Comparison of ENCODE assay signal across 17 cellular contexts in genomic region chr7:32560075-32560474, GRCh38.
DNase-seq lines count a peak whose midpoint lies in the region; ATAC-seq and FAIRE-seq lines count a peak whose summit lies in the region.
"Had no signal": no experiment of that assay in that cellular context is flagged by ENCODE, and none has a peak within 500 bp of the region (broad histone marks: within the 10 kb centered on the region; RNA-seq: fewer than 3 reads in every experiment).

No MANE protein-coding gene starts in this region.

- no peak overlapping the region for H3K27ac ChIP-seq in small intestine (ENCODE audit: low read depth in 1 of 2, low read length in 1 of 2)
- no peak overlapping the region for H3K27ac ChIP-seq in naive thymus-derived CD4-positive, alpha-beta T cell (ENCODE audit: low read depth, low read length)
- H3K27ac ChIP-seq: GM23248 had no signal

- H3K4me3 ChIP-seq in small intestine (ENCODE audit: low read depth in 1 of 2, low read length in 2 of 2): no peak overlapping the region
- H3K4me3 ChIP-seq in naive thymus-derived CD4-positive, alpha-beta T cell (ENCODE audit: low read length): no peak overlapping the region
- H3K4me3 ChIP-seq: BLaER1 treated with 17β-estradiol and CSF1 and Interleukin-3, amounts not matched to agents 10 nM and 100 nM; GM23248 had no signal

- POLR2A ChIA-PET in naive thymus-derived CD4-positive, alpha-beta T cell (lab: Charles Lee): no interaction called here

- FAIRE-seq in RCC 7860 (lab: Jason Lieb, UNC) (peak; percentile 30), small intestine (lab: Jason Lieb, UNC) (peak; percentile 15)
- FAIRE-seq: H54 had no signal

- no peaks in the 10 kb centered on the region for H3K4me1 ChIP-seq in small intestine (ENCODE audit: control insufficient read depth in 2 of 2, insufficient read depth in 1 of 2, low read depth in 1 of 2, low read length in 1 of 2)
- no peaks in the 10 kb centered on the region for H3K4me1 ChIP-seq in naive thymus-derived CD4-positive, alpha-beta T cell (ENCODE audit: control insufficient read depth in 2 of 2, insufficient read depth in 2 of 2, low read length in 2 of 2)

- H3K27ac Mint-ChIP-seq in activated T-cell treated with anti-CD3 and anti-CD28 coated beads, Interleukin-2, amount 50 U/mL, for 24 hours: peak overlapping the region; percentile 44
- no peak overlapping the region for H3K27ac Mint-ChIP-seq in activated T-cell treated with anti-CD3 and anti-CD28 coated beads, Interleukin-2, amount 50 U/mL, for 72 hours
- peak overlapping the region; percentile 53 for H3K27ac Mint-ChIP-seq in activated T-helper 17 cell treated with anti-CD3 and anti-CD28 coated beads, Interleukin-2, amount 50 U/mL, for 72 hours
- peak overlapping the region in 4 of 9 donors; percentile 12 to 69 (median 27) for H3K27ac Mint-ChIP-seq in naive thymus-derived CD4-positive, alpha-beta T cell

- intact Hi-C loops in naive thymus-derived CD4-positive, alpha-beta T cell (cut with micrococcal nuclease): no loop called here

- H3K4me1 Mint-ChIP-seq in activated T-cell treated with anti-CD3 and anti-CD28 coated beads, Interleukin-2, amount 50 U/mL, for 24 hours (ENCODE audit: low read depth): peaks cover 26% of the 10 kb centered on the region
- H3K4me1 Mint-ChIP-seq in activated T-cell treated with anti-CD3 and anti-CD28 coated beads, Interleukin-2, amount 50 U/mL, for 72 hours (ENCODE audit: low read depth): peaks cover 18% of the 10 kb centered on the region
- H3K4me1 Mint-ChIP-seq in activated T-helper 17 cell treated with anti-CD3 and anti-CD28 coated beads, Interleukin-2, amount 50 U/mL, for 72 hours: peaks cover 9% of the 10 kb centered on the region
- peaks cover 4 to 14% (median 12%) of the 10 kb centered on the region in 7 donors for H3K4me1 Mint-ChIP-seq in naive thymus-derived CD4-positive, alpha-beta T cell

- no peak for DNase-seq in activated T-cell treated with anti-CD3 and anti-CD28 coated beads, Interleukin-2, amount 50 U/mL, for 24 hours
- DNase-seq in activated T-cell treated with anti-CD3 and anti-CD28 coated beads, Interleukin-2, amount 50 U/mL, for 72 hours: no peak
- no peak for DNase-seq in RCC 7860 (ENCODE audit: low spot score)
- DNase-seq in small intestine: no peak
- DNase-seq in naive thymus-derived CD4-positive, alpha-beta T cell: no peak
- DNase-seq: 8988T; ACHN; Calu3; CD4-positive, CD25-positive, alpha-beta regulatory T cell; DMS 273 treated with DMSO at 0.1 percent for 48 hours; GM23248 had no signal

- no peaks in the 10 kb centered on the region for H3K9me3 Mint-ChIP-seq in activated T-cell treated with anti-CD3 and anti-CD28 coated beads, Interleukin-2, amount 50 U/mL, for 24 hours
- no peaks in the 10 kb centered on the region for H3K9me3 Mint-ChIP-seq in activated T-cell treated with anti-CD3 and anti-CD28 coated beads, Interleukin-2, amount 50 U/mL, for 72 hours
- no peaks in the 10 kb centered on the region for H3K9me3 Mint-ChIP-seq in activated T-helper 17 cell treated with anti-CD3 and anti-CD28 coated beads, Interleukin-2, amount 50 U/mL, for 72 hours
- no peaks in the 10 kb centered on the region for H3K9me3 Mint-ChIP-seq in naive thymus-derived CD4-positive, alpha-beta T cell
- H3K9me3 Mint-ChIP-seq: CD4-positive, CD25-positive, alpha-beta regulatory T cell had no signal

- 98 to 100% (median 100%) methylated on average over 2 of the region's 2 CpGs for WGBS in small intestine, 3 donors

- CTCF ChIA-PET in naive thymus-derived CD4-positive, alpha-beta T cell (lab: Charles Lee): no interaction called here

- no peaks in the 10 kb centered on the region for H3K27me3 Mint-ChIP-seq in activated T-cell treated with anti-CD3 and anti-CD28 coated beads, Interleukin-2, amount 50 U/mL, for 24 hours
- no peaks in the 10 kb centered on the region for H3K27me3 Mint-ChIP-seq in activated T-cell treated with anti-CD3 and anti-CD28 coated beads, Interleukin-2, amount 50 U/mL, for 72 hours (ENCODE audit: low read depth)
- no peaks in the 10 kb centered on the region for H3K27me3 Mint-ChIP-seq in activated T-helper 17 cell treated with anti-CD3 and anti-CD28 coated beads, Interleukin-2, amount 50 U/mL, for 72 hours
- no peaks in the 10 kb centered on the region for H3K27me3 Mint-ChIP-seq in naive thymus-derived CD4-positive, alpha-beta T cell
- H3K27me3 Mint-ChIP-seq: CD4-positive, CD25-positive, alpha-beta regulatory T cell had no signal

- H3K4me3 Mint-ChIP-seq in activated T-cell treated with anti-CD3 and anti-CD28 coated beads, Interleukin-2, amount 50 U/mL, for 24 hours: no peak overlapping the region
- H3K4me3 Mint-ChIP-seq in activated T-cell treated with anti-CD3 and anti-CD28 coated beads, Interleukin-2, amount 50 U/mL, for 72 hours: no peak overlapping the region
- H3K4me3 Mint-ChIP-seq in activated T-helper 17 cell treated with anti-CD3 and anti-CD28 coated beads, Interleukin-2, amount 50 U/mL, for 72 hours: no peak overlapping the region
- no peak overlapping the region for H3K4me3 Mint-ChIP-seq in naive thymus-derived CD4-positive, alpha-beta T cell
- H3K4me3 Mint-ChIP-seq: CD4-positive, CD25-positive, alpha-beta regulatory T cell had no signal

- no peaks in the 10 kb centered on the region for H3K27me3 ChIP-seq in small intestine (ENCODE audit: control insufficient read depth in 2 of 2, insufficient read depth in 2 of 2, low read length in 2 of 2)
- no peaks in the 10 kb centered on the region for H3K27me3 ChIP-seq in naive thymus-derived CD4-positive, alpha-beta T cell (ENCODE audit: control insufficient read depth in 2 of 2, insufficient read depth in 2 of 2, low read length in 2 of 2)
- H3K27me3 ChIP-seq: BLaER1 treated with 17β-estradiol and CSF1 and Interleukin-3, amounts not matched to agents 10 nM and 100 nM had no signal

- no peak for ATAC-seq in activated T-cell treated with anti-CD3 and anti-CD28 coated beads, Interleukin-2, amount 50 U/mL, for 72 hours (replicated peaks in 1 of 2)
- ATAC-seq in activated T-helper 17 cell treated with anti-CD3 and anti-CD28 coated beads, Interleukin-2, amount 50 U/mL, for 72 hours (replicated peaks): no peak
- no peak for ATAC-seq in HG03469 (IDR thresholded peaks at IDR 0.05; ENCODE audit: unreplicated experiment)
- no peak for ATAC-seq in naive thymus-derived CD4-positive, alpha-beta T cell
- ATAC-seq in GM18520 (IDR thresholded peaks at IDR 0.05; ENCODE audit: unreplicated experiment): no peak
- ATAC-seq: HCT116 had no signal

- no peaks in the 10 kb centered on the region for H3K9me3 ChIP-seq in small intestine (ENCODE audit: control insufficient read depth, low read depth)
- H3K9me3 ChIP-seq in naive thymus-derived CD4-positive, alpha-beta T cell (ENCODE audit: control insufficient read depth in 2 of 3, low read length in 3 of 3): no peaks in the 10 kb centered on the region

- H3K36me3 Mint-ChIP-seq in activated T-cell treated with anti-CD3 and anti-CD28 coated beads, Interleukin-2, amount 50 U/mL, for 24 hours (ENCODE audit: low read depth): peaks cover 81% of the 10 kb centered on the region
- peaks cover 5 to 15% of the 10 kb centered on the region in 2 donors for H3K36me3 Mint-ChIP-seq in activated T-cell treated with anti-CD3 and anti-CD28 coated beads, Interleukin-2, amount 50 U/mL, for 72 hours (ENCODE audit: insufficient read depth in 2 of 2)
- peaks cover 85% of the 10 kb centered on the region for H3K36me3 Mint-ChIP-seq in activated T-helper 17 cell treated with anti-CD3 and anti-CD28 coated beads, Interleukin-2, amount 50 U/mL, for 72 hours (ENCODE audit: low read depth)
- peaks cover 3 to 40% (median 17%) of the 10 kb centered on the region in 5 donors for H3K36me3 Mint-ChIP-seq in naive thymus-derived CD4-positive, alpha-beta T cell

- H3K36me3 ChIP-seq in small intestine (ENCODE audit: control insufficient read depth in 2 of 2, insufficient read depth in 2 of 2, low read length in 2 of 2): peaks cover 3 to 14% of the 10 kb centered on the region in 2 donors
- H3K36me3 ChIP-seq in naive thymus-derived CD4-positive, alpha-beta T cell (ENCODE audit: control insufficient read depth in 2 of 3, insufficient read depth in 3 of 3, low read length in 3 of 3): peaks cover 0 to 47% (median 5%) of the 10 kb centered on the region in 3 experiments
